ENCODE assay signal across 1 cellular context in the genomic region with DNA sequence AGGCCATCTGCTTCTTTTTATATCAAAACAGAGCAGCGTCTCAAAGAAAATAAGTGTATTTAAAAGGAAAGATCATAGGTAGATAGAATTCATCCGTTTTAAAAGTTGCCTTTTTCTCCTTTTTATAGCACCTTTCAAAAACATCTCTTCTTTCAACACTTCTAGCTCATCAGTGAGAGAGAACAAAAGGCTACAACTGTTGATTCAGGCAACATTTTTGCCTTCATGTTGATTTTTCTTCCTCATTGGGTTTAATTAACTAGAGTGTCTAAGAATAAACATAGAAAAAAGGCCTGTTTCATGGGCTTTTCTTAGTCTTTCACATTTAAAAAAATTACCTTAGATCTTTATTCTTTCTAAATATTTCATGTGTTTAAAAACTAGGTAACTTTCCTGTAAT.
TF ChIP-seq lines count a peak whose summit lies in the region.

No MANE protein-coding gene starts in this region.

TF ChIP-seq in endothelial cell of umbilical vein, 7 proteins besides CTCF, POLR2A, EP300 and RAD21 (continued from another document):
- no peak for TF ChIP-seq JUN (IDR thresholded peaks at IDR 0.05; ENCODE audit: borderline replicate concordance, insufficient read depth, insufficient read length, low read depth)
